Comparison of ENCODE assay signal across 2 cellular contexts in genomic region chr6:144279484-144280150, GRCh38.
TF ChIP-seq lines count a peak whose summit lies in the region.

No MANE protein-coding gene starts in this region.

TF ChIP-seq in HepG2, 621 proteins besides CTCF, POLR2A, EP300 and RAD21:
- 0 out of 2 replicates have a peak, but pooled peaks have one; percentile 39 for TF ChIP-seq PBX2 (CRISPR knock-in tag; IDR thresholded peaks at IDR 0.05)
- TF ChIP-seq ESRRA (CRISPR knock-in tag; IDR thresholded peaks at IDR 0.05; ENCODE audit: low read depth) = no peak

TF ChIP-seq in GM12878, 131 proteins besides CTCF, POLR2A, EP300 and RAD21:
- TF ChIP-seq PKNOX1 (IDR thresholded peaks at IDR 0.05) = peak; percentile 80
- no peak for TF ChIP-seq GABPA (IDR thresholded peaks at IDR 0.05; ENCODE audit: low read depth)
- TF ChIP-seq PBX3 (IDR thresholded peaks at IDR 0.05; ENCODE audit: insufficient replicate concordance, low read depth, low read length) = peak; percentile 46
TF ChIP-seq in GM12878: peak in this region for 2.
